In genomic region chr5:153352685-153353219, GRCh38 we compare ENCODE assay signal across 8 cellular contexts.
DNase-seq lines count a peak whose midpoint lies in the region; ATAC-seq and TF ChIP-seq lines count a peak whose summit lies in the region.

No MANE protein-coding gene starts in this region.

- DNase-seq in activated T-cell treated with anti-CD3 and anti-CD28 coated beads, Interleukin-2, amount 50 U/mL, for 4 hours: peak; percentile 4
- peak; percentile 1 for DNase-seq in stimulated activated CD4-positive, alpha-beta T cell treated with anti-CD3 and anti-CD28 coated beads, Interleukin-12 subunit alpha, Interleukin-12 subunit beta, amount 100 ng/mL, for 4 hours
- DNase-seq in sigmoid colon: no peak
- DNase-seq in GM03348 (ENCODE audit: low spot score): no peak
- DNase-seq in endothelial cell (ENCODE audit: low spot score): no peak
- no peak for DNase-seq in COLO829 (ENCODE audit: low spot score)

- peaks cover 17% of the 10 kb centered on the region for H3K4me1 Mint-ChIP-seq in activated T-cell treated with anti-CD3 and anti-CD28 coated beads, Interleukin-2, amount 50 U/mL, for 4 hours (ENCODE audit: low read depth)
- no peaks in the 10 kb centered on the region for H3K4me1 Mint-ChIP-seq in endothelial cell (ENCODE audit: unreplicated experiment)

- peaks cover 2% of the 10 kb centered on the region for H3K27me3 Mint-ChIP-seq in activated T-cell treated with anti-CD3 and anti-CD28 coated beads, Interleukin-2, amount 50 U/mL, for 4 hours (ENCODE audit: low read depth)
- no peaks in the 10 kb centered on the region for H3K27me3 Mint-ChIP-seq in endothelial cell (ENCODE audit: unreplicated experiment)

- no peaks in the 10 kb centered on the region for H3K36me3 ChIP-seq in sigmoid colon

- H3K27ac Mint-ChIP-seq in endothelial cell (ENCODE audit: unreplicated experiment): no peak overlapping the region

- no peaks in the 10 kb centered on the region for H3K9me3 ChIP-seq in sigmoid colon

- ATAC-seq in GM19397 (IDR thresholded peaks at IDR 0.05; ENCODE audit: unreplicated experiment): peak; percentile 83
- ATAC-seq in HG03108 (IDR thresholded peaks at IDR 0.05; ENCODE audit: unreplicated experiment): peak; percentile 53
- peak; percentile 72 to 93 for ATAC-seq in activated T-cell treated with anti-CD3 and anti-CD28 coated beads, Interleukin-2, amount 50 U/mL, for 4 hours

- peaks cover 0 to 3% (median 0%) of the 10 kb centered on the region in 3 donors for H3K27me3 ChIP-seq in sigmoid colon

- H3K36me3 Mint-ChIP-seq in activated T-cell treated with anti-CD3 and anti-CD28 coated beads, Interleukin-2, amount 50 U/mL, for 4 hours (ENCODE audit: insufficient read depth): no peaks in the 10 kb centered on the region
- no peaks in the 10 kb centered on the region for H3K36me3 Mint-ChIP-seq in endothelial cell (ENCODE audit: low read depth, unreplicated experiment)

- 32 to 61% methylated on average over 11 of the region's 11 CpGs for WGBS in sigmoid colon, 2 donors

- no peak overlapping the region for H3K4me3 ChIP-seq in sigmoid colon

- H3K27ac ChIP-seq in sigmoid colon: no peak overlapping the region

- no peak for TF ChIP-seq POLR2A in sigmoid colon (IDR thresholded peaks at IDR 0.05)

- TF ChIP-seq EP300 in sigmoid colon (IDR thresholded peaks at IDR 0.05): no peak

- TF ChIP-seq CTCF in sigmoid colon (IDR thresholded peaks at IDR 0.05) (no peak), endothelial cell (IDR thresholded peaks at IDR 0.05; ENCODE audit: unreplicated experiment) (no peak)

- H3K4me3 Mint-ChIP-seq in activated T-cell treated with anti-CD3 and anti-CD28 coated beads, Interleukin-2, amount 50 U/mL, for 4 hours: peak overlapping the region; percentile 62
- H3K4me3 Mint-ChIP-seq in endothelial cell (ENCODE audit: unreplicated experiment): no peak overlapping the region

- no peaks in the 10 kb centered on the region for H3K9me3 Mint-ChIP-seq in activated T-cell treated with anti-CD3 and anti-CD28 coated beads, Interleukin-2, amount 50 U/mL, for 4 hours
- no peaks in the 10 kb centered on the region for H3K9me3 Mint-ChIP-seq in endothelial cell (ENCODE audit: unreplicated experiment)

- intact Hi-C loops in sigmoid colon (cut with DNase I): no loop called here

- H3K4me1 ChIP-seq in sigmoid colon: no peaks in the 10 kb centered on the region

Comparison
In these comparisons a context has a peak if more than half of its experiments do, and no peak if none do; other contexts are left out.
1. DNase-seq: peak in activated T-cell treated with anti-CD3 and anti-CD28 coated beads, Interleukin-2, amount 50 U/mL, for 4 hours (single experiment) and stimulated activated CD4-positive, alpha-beta T cell treated with anti-CD3 and anti-CD28 coated beads, Interleukin-12 subunit alpha, Interleukin-12 subunit beta, amount 100 ng/mL, for 4 hours (single experiment); none in sigmoid colon (single experiment), GM03348 (single experiment), endothelial cell (single experiment) and COLO829 (single experiment).
2. Peak in every context shown above with its lines, with median percentiles within 50 percentile points of each other: ATAC-seq.